24 cellular contexts compared by ENCODE assay signal in genomic region chr1:119682141-119682540, GRCh38. TPM values are rescaled to one million over a fixed set of nuclear protein-coding genes. Genes with fewer than 3 reads are reported as not detected.
DNase-seq lines count a peak whose midpoint lies in the region; ATAC-seq and TF ChIP-seq lines count a peak whose summit lies in the region.
"Had no signal": no experiment of that assay in that cellular context is flagged by ENCODE, and none has a peak within 500 bp of the region (broad histone marks: within the 10 kb centered on the region; RNA-seq: fewer than 3 reads in every experiment).

No MANE protein-coding gene starts in this region.

- H3K9me2 ChIP-seq in MM.1S (replicated peaks; ENCODE audit: insufficient read depth, low read length), result no peaks in the 10 kb centered on the region

- no peak overlapping the region for H3K4me2 ChIP-seq in MM.1S (ENCODE audit: low read depth, low read length)
- H3K4me2 ChIP-seq: A549, BLaER1 had no signal

- H4K20me1 ChIP-seq in MM.1S (ENCODE audit: insufficient read depth, low read length), result no peaks in the 10 kb centered on the region
- H4K20me1 ChIP-seq: BLaER1 had no signal

- H3K79me2 ChIP-seq in MM.1S (ENCODE audit: low read length), result no peaks in the 10 kb centered on the region

- TF ChIP-seq CTCF in epithelial cell of esophagus (IDR thresholded peaks at IDR 0.05; ENCODE audit: insufficient read depth, low read depth, low read length, missing control alignments), result no peak
- TF ChIP-seq CTCF in fibroblast of mammary gland (conservative IDR thresholded peaks at IDR 0.05; ENCODE audit: control insufficient read depth, insufficient read depth, low read depth, low read length), result no peak
- no peak for TF ChIP-seq CTCF in MM.1S (IDR thresholded peaks at IDR 0.05; ENCODE audit: low read length)

- DNase-seq in ELR (ENCODE audit: low read depth) (peak; percentile 51), RKO (ENCODE audit: low spot score) (peak; percentile 18), epithelial cell of esophagus (ENCODE audit: low read depth) (peak; percentile 69), fibroblast of mammary gland (ENCODE audit: low read depth) (peak; percentile 58), MM.1S (no peak), DMS79 treated with DMSO at 0.1 percent for 48 hours (lab: John Stamatoyannopoulos, UW) (no peak)
- DNase-seq in activated naive CD4-positive, alpha-beta T cell treated with anti-CD3 and anti-CD28 coated beads, Interleukin-2, amount 50 U/mL, for 72 hours (ENCODE audit: low spot score in 2 of 2), result no peak
- DNase-seq: AML-193; C1 segment of cervical spinal cord; CD4-positive, alpha-beta memory T cell; CD4-positive, CD25-positive, alpha-beta regulatory T cell; CD8-positive, alpha-beta memory T cell; COR-L47; DMS 273 treated with DMSO at 0.1 percent for 48 hours; DMS153; DMS53; DMS79; GDM1 had no signal

- H2AFZ ChIP-seq in MM.1S (ENCODE audit: low read length), result no peak overlapping the region

- H3K9ac ChIP-seq in MM.1S (ENCODE audit: low read length), result no peak overlapping the region
- H3K9ac ChIP-seq: BLaER1 had no signal

- no peaks in the 10 kb centered on the region for H3K36me3 ChIP-seq in MM.1S (replicated peaks; ENCODE audit: insufficient read depth, low read length)
- H3K36me3 ChIP-seq: BLaER1 had no signal

- no peak overlapping the region for H3K27ac Mint-ChIP-seq in activated naive CD4-positive, alpha-beta T cell treated with anti-CD3 and anti-CD28 coated beads, Interleukin-2, amount 50 U/mL, for 72 hours
- H3K27ac Mint-ChIP-seq: B cell; CD14-positive monocyte; CD4-positive, alpha-beta memory T cell; CD4-positive, CD25-positive, alpha-beta regulatory T cell; CD8-positive, alpha-beta memory T cell had no signal

- H3K9me3 ChIP-seq in MM.1S (replicated peaks; ENCODE audit: insufficient read depth, low read length), result no peaks in the 10 kb centered on the region
- H3K9me3 ChIP-seq: A549, BLaER1 had no signal

- H3K36me3 Mint-ChIP-seq in activated naive CD4-positive, alpha-beta T cell treated with anti-CD3 and anti-CD28 coated beads, Interleukin-2, amount 50 U/mL, for 72 hours, result no peaks in the 10 kb centered on the region
- H3K36me3 Mint-ChIP-seq: CD14-positive monocyte; CD4-positive, alpha-beta memory T cell; CD4-positive, CD25-positive, alpha-beta regulatory T cell; CD8-positive, alpha-beta memory T cell had no signal

- no peak overlapping the region for H3K4me3 ChIP-seq in epithelial cell of esophagus (ENCODE audit: low read length)
- no peak overlapping the region for H3K4me3 ChIP-seq in fibroblast of mammary gland (ENCODE audit: control insufficient read depth, low read depth, low read length)
- no peak overlapping the region for H3K4me3 ChIP-seq in MM.1S (ENCODE audit: low read length)
- H3K4me3 ChIP-seq: A549, BLaER1, GM12878 had no signal

- H3K27ac ChIP-seq in MM.1S (ENCODE audit: low read length), result no peak overlapping the region
- H3K27ac ChIP-seq: 22Rv1, A549, BLaER1 had no signal

- H3F3A ChIP-seq in MM.1S (ENCODE audit: insufficient read depth, low read length), result no peaks in the 10 kb centered on the region

- peaks cover 11% of the 10 kb centered on the region for H3K4me1 ChIP-seq in MM.1S (ENCODE audit: low read length)
- H3K4me1 ChIP-seq: A549, BLaER1 had no signal

- H3K9me3 Mint-ChIP-seq in activated naive CD4-positive, alpha-beta T cell treated with anti-CD3 and anti-CD28 coated beads, Interleukin-2, amount 50 U/mL, for 72 hours, result no peaks in the 10 kb centered on the region
- H3K9me3 Mint-ChIP-seq: CD4-positive, alpha-beta memory T cell; CD4-positive, CD25-positive, alpha-beta regulatory T cell; CD8-positive, alpha-beta memory T cell had no signal

- H3K27me3 ChIP-seq in MM.1S (replicated peaks; ENCODE audit: insufficient read depth, low read length), result no peaks in the 10 kb centered on the region
- H3K27me3 ChIP-seq: BLaER1 had no signal

- no peak for ATAC-seq in activated naive CD4-positive, alpha-beta T cell treated with anti-CD3 and anti-CD28 coated beads, Interleukin-2, amount 50 U/mL, for 72 hours
- ATAC-seq: A549, GM12878 had no signal

RNA-seq across cellular contexts. Expression of gene PHGDH, which starts 29.6 kb away (rescaled TPM):
- 100 to 1,000 TPM in 1 of 2 donors, 10 to 100 TPM in 1; 73.2 to 241 TPM for total RNA-seq in activated naive CD4-positive, alpha-beta T cell treated with anti-CD3 and anti-CD28 coated beads, Interleukin-2, amount 50 U/mL, for 72 hours

RNA-seq across cellular contexts. Expression of gene ZNF697, which starts 34.1 kb away (rescaled TPM):
- under 1 TPM; 0.09 to 0.70 TPM for total RNA-seq in activated naive CD4-positive, alpha-beta T cell treated with anti-CD3 and anti-CD28 coated beads, Interleukin-2, amount 50 U/mL, for 72 hours
- total RNA-seq: B cell; CD4-positive, CD25-positive, alpha-beta regulatory T cell had no signal

Comparison
In these comparisons a context has a peak if more than half of its experiments do, and no peak if none do; other contexts are left out.
1. DNase-seq: peak in ELR (single experiment), RKO (single experiment), epithelial cell of esophagus (single experiment) and fibroblast of mammary gland (single experiment); none in MM.1S (single experiment), activated naive CD4-positive, alpha-beta T cell treated with anti-CD3 and anti-CD28 coated beads, Interleukin-2, amount 50 U/mL, for 72 hours (0 of 2) and DMS79 treated with DMSO at 0.1 percent for 48 hours (single experiment).